ENCODE assay signal across 8 cellular contexts in the genomic region with DNA sequence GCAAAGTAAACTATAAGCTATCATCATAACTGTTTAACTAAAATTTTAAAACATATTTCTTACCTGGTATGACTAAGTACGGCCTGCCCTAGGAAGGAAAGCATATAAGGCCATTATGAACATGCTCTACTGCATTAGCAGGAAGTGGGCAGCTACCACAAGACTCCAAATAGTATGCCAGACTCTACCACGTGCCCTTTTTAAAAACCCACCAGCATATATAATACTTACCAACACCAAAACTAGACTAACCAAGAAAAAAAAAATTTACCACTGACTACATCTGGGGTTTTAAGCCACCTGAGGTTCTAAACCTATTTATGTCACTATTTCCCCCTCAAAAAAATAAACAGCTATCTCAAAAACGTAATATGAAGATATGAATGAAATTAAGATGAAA. TPM values are rescaled to one million over a fixed set of nuclear protein-coding genes. Genes with fewer than 3 reads are reported as not detected.
DNase-seq lines count a peak whose midpoint lies in the region; ATAC-seq and TF ChIP-seq lines count a peak whose summit lies in the region.

No MANE protein-coding gene starts in this region.

- H3K4ac ChIP-seq in neuronal stem cell (ENCODE audit: low read length), result no peak overlapping the region

- CTCF ChIA-PET in CD8-positive, alpha-beta memory T cell (lab: Charles Lee), result interaction anchor here (1.0 to 1.2 kb wide), 2 partner anchors 29 to 105 kb away, joined by 5 to 6 read pairs; no protein-coding TSS in a partner anchor
- CTCF ChIA-PET in activated CD8-positive, alpha-beta T cell treated with anti-CD3 and anti-CD28 coated beads for 36 hours (lab: Charles Lee), result interaction anchor here (1.0 to 1.1 kb wide), 2 partner anchors 105 to 130 kb away, joined by 3 read pairs; no protein-coding TSS in a partner anchor

- no peak overlapping the region for H3K14ac ChIP-seq in neuronal stem cell (ENCODE audit: low read length)

- no peaks in the 10 kb centered on the region for H3K9me3 Mint-ChIP-seq in CD8-positive, alpha-beta memory T cell
- H3K9me3 Mint-ChIP-seq in activated CD8-positive, alpha-beta T cell treated with anti-CD3 and anti-CD28 coated beads for 36 hours, result no peaks in the 10 kb centered on the region

- POLR2A ChIA-PET in CD8-positive, alpha-beta memory T cell (lab: Charles Lee), result interaction anchor here (0.7 to 3.4 kb wide), 2 partner anchors 23 to 30 kb away, joined by 3 to 29 read pairs; partner anchors contain the start of gene NUDCD3
- POLR2A ChIA-PET in activated CD8-positive, alpha-beta T cell treated with anti-CD3 and anti-CD28 coated beads for 36 hours (lab: Charles Lee), result interaction anchor here (0.8 to 2.9 kb wide), 3 partner anchors 10 to 30 kb away, joined by 3 to 24 read pairs (median 4); partner anchors contain the start of gene NUDCD3

- no CpG with 5 or more reads among the region's 3 CpGs for WGBS in neuronal stem cell (ENCODE audit: extremely low coverage in 2 of 2, insufficient read length in 2 of 2, insufficient replicate concordance in 1 of 2), 2 donors

- H3K4me1 ChIP-seq in CD8-positive, alpha-beta memory T cell (ENCODE audit: insufficient read depth, low read length), result peaks cover 51% of the 10 kb centered on the region
- peaks cover 0 to 2% of the 10 kb centered on the region in 2 donors for H3K4me1 ChIP-seq in neuronal stem cell (ENCODE audit: control insufficient read depth in 2 of 2, insufficient read depth in 1 of 2, low read depth in 1 of 2, low read length in 2 of 2)

- ATAC-seq in GM19452 (IDR thresholded peaks at IDR 0.05; ENCODE audit: unreplicated experiment) (peak; percentile 96), HG03442 (IDR thresholded peaks at IDR 0.05; ENCODE audit: unreplicated experiment) (peak; percentile 93)
- peak; percentile 83 for ATAC-seq in activated CD8-positive, alpha-beta T cell treated with anti-CD3 and anti-CD28 coated beads for 36 hours

- H3K27me3 Mint-ChIP-seq in CD8-positive, alpha-beta memory T cell, result no peaks in the 10 kb centered on the region
- no peaks in the 10 kb centered on the region for H3K27me3 Mint-ChIP-seq in activated CD8-positive, alpha-beta T cell treated with anti-CD3 and anti-CD28 coated beads for 36 hours

- no peak overlapping the region for H2BK12ac ChIP-seq in neuronal stem cell (ENCODE audit: low read length)

- H2BK120ac ChIP-seq in neuronal stem cell (ENCODE audit: low read depth, low read length), result no peak overlapping the region

- H4K91ac ChIP-seq in neuronal stem cell (ENCODE audit: low read depth, low read length, poor library complexity), result no peak overlapping the region

- H3K9ac ChIP-seq in neuronal stem cell (ENCODE audit: low read depth, low read length, poor library complexity), result no peak overlapping the region

- intact Hi-C loops in activated CD8-positive, alpha-beta T cell treated with anti-CD3 and anti-CD28 coated beads for 36 hours (cut with micrococcal nuclease), result loop anchor here (5.0 kb wide), 1 partner anchor 33 kb away; no protein-coding TSS in a partner anchor

- peak overlapping the region; percentile 40 to 91 (median 84) for H3K27ac Mint-ChIP-seq in CD8-positive, alpha-beta memory T cell
- H3K27ac Mint-ChIP-seq in activated CD8-positive, alpha-beta T cell treated with anti-CD3 and anti-CD28 coated beads for 36 hours, result peak overlapping the region; percentile 98

- H3K36me3 ChIP-seq in CD8-positive, alpha-beta memory T cell (ENCODE audit: insufficient read depth, low read length), result no peaks in the 10 kb centered on the region
- H3K36me3 ChIP-seq in neuronal stem cell (replicated peaks in 1 of 2; ENCODE audit: control insufficient read depth in 2 of 2, insufficient read depth in 2 of 2, low read length in 2 of 2), result peaks cover 8 to 58% of the 10 kb centered on the region in 2 donors

- no peak overlapping the region for H3K27ac ChIP-seq in CD8-positive, alpha-beta memory T cell (ENCODE audit: low read depth, low read length)
- no peak overlapping the region for H3K27ac ChIP-seq in neuronal stem cell (replicated peaks; ENCODE audit: low read length)

- no peak overlapping the region for H2AFZ ChIP-seq in neuronal stem cell (ENCODE audit: low read length)

- H4K8ac ChIP-seq in neuronal stem cell (ENCODE audit: low read depth, low read length), result no peak overlapping the region

- H2AK5ac ChIP-seq in neuronal stem cell (ENCODE audit: low read depth, low read length), result no peak overlapping the region

- H3K9me3 ChIP-seq in CD8-positive, alpha-beta memory T cell (ENCODE audit: low read length), result no peaks in the 10 kb centered on the region
- no peaks in the 10 kb centered on the region for H3K9me3 ChIP-seq in neuronal stem cell (replicated peaks in 1 of 2; ENCODE audit: control insufficient read depth in 2 of 2, insufficient read depth in 1 of 2, low read depth in 1 of 2, low read length in 2 of 2)

- no peaks in the 10 kb centered on the region for H3K27me3 ChIP-seq in CD8-positive, alpha-beta memory T cell (ENCODE audit: insufficient read depth, low read length, poor library complexity, severe bottlenecking)
- no peaks in the 10 kb centered on the region for H3K27me3 ChIP-seq in neuronal stem cell (ENCODE audit: control insufficient read depth in 3 of 3, insufficient read depth in 3 of 3, low read depth in 1 of 3, low read length in 3 of 3)

- no peak overlapping the region for H2BK5ac ChIP-seq in neuronal stem cell (ENCODE audit: low read length)

- no peak overlapping the region for H3K18ac ChIP-seq in neuronal stem cell (ENCODE audit: low read length)

- DNase-seq in CD8-positive, alpha-beta memory T cell, result peak; percentile 53 to 90 (median 81)
- DNase-seq in activated CD8-positive, alpha-beta T cell treated with anti-CD3 and anti-CD28 coated beads for 36 hours, result peak; percentile 85
- peak; percentile 10 for DNase-seq in stimulated activated CD8-positive, alpha-beta memory T cell treated with anti-CD3 and anti-CD28 coated beads, Interleukin-12 subunit alpha, Interleukin-12 subunit beta, amount 100 ng/mL, for 4 hours (ENCODE audit: low read depth)
- no peak for DNase-seq in NCI-H2081 treated with DMSO at 0.1 percent for 48 hours (lab: John Stamatoyannopoulos, UW)
- DNase-seq in neuronal stem cell (ENCODE audit: low spot score), result no peak
- no peak for DNase-seq in SHP77 treated with DMSO at 0.1 percent for 48 hours (lab: John Stamatoyannopoulos, UW)

- peaks cover 6% of the 10 kb centered on the region for H3K79me1 ChIP-seq in neuronal stem cell (ENCODE audit: low read depth, low read length)

- peak overlapping the region; percentile 53 for H3K4me3 ChIP-seq in CD8-positive, alpha-beta memory T cell (ENCODE audit: low read length)
- no peak overlapping the region for H3K4me3 ChIP-seq in neuronal stem cell (ENCODE audit: low read length in 2 of 2)

- peaks cover 63 to 89% (median 87%) of the 10 kb centered on the region in 3 donors for H3K4me1 Mint-ChIP-seq in CD8-positive, alpha-beta memory T cell
- H3K4me1 Mint-ChIP-seq in activated CD8-positive, alpha-beta T cell treated with anti-CD3 and anti-CD28 coated beads for 36 hours (ENCODE audit: low read depth), result peaks cover 68% of the 10 kb centered on the region

- no peak for TF ChIP-seq CTCF in activated CD8-positive, alpha-beta T cell treated with anti-CD3 and anti-CD28 coated beads for 36 hours (IDR thresholded peaks at IDR 0.05)

- no peak overlapping the region for H3K4me2 ChIP-seq in neuronal stem cell (ENCODE audit: insufficient read depth, low read length, poor library complexity, severe bottlenecking)

- no peak overlapping the region for H3K23ac ChIP-seq in neuronal stem cell (ENCODE audit: low read depth, low read length, poor library complexity)

- H2BK15ac ChIP-seq in neuronal stem cell (ENCODE audit: low read length), result no peak overlapping the region

- H3K4me3 Mint-ChIP-seq in CD8-positive, alpha-beta memory T cell, result peak overlapping the region; percentile 41 to 78 (median 53)
- H3K4me3 Mint-ChIP-seq in activated CD8-positive, alpha-beta T cell treated with anti-CD3 and anti-CD28 coated beads for 36 hours, result peak overlapping the region; percentile 67

- H3K36me3 Mint-ChIP-seq in CD8-positive, alpha-beta memory T cell, result peaks cover 4 to 47% (median 17%) of the 10 kb centered on the region in 3 donors
- peaks cover 57% of the 10 kb centered on the region for H3K36me3 Mint-ChIP-seq in activated CD8-positive, alpha-beta T cell treated with anti-CD3 and anti-CD28 coated beads for 36 hours (ENCODE audit: low read depth)

RNA-seq across cellular contexts. Expression of gene NUDCD3, which starts 30.1 kb away (rescaled TPM):
- 10 to 100 TPM; 98.8 to 99.5 TPM for total RNA-seq in CD8-positive, alpha-beta memory T cell
- polyA plus RNA-seq in CD8-positive, alpha-beta memory T cell, result 72.0 TPM
- 100 to 1,000 TPM; 102 to 107 TPM for total RNA-seq in activated CD8-positive, alpha-beta T cell treated with anti-CD3 and anti-CD28 coated beads for 36 hours
- polyA plus RNA-seq in neuronal stem cell (2013, experiment 1 of 2), result 37.7 TPM
- polyA plus RNA-seq in neuronal stem cell (2013, experiment 2 of 2), result 37.7 TPM

Comparison
In these comparisons a context has a peak if more than half of its experiments do, and no peak if none do; other contexts are left out.
1. DNase-seq: peak in CD8-positive, alpha-beta memory T cell (5 of 5), activated CD8-positive, alpha-beta T cell treated with anti-CD3 and anti-CD28 coated beads for 36 hours (single experiment) and stimulated activated CD8-positive, alpha-beta memory T cell treated with anti-CD3 and anti-CD28 coated beads, Interleukin-12 subunit alpha, Interleukin-12 subunit beta, amount 100 ng/mL, for 4 hours (single experiment); none in NCI-H2081 treated with DMSO at 0.1 percent for 48 hours (single experiment), neuronal stem cell (single experiment) and SHP77 treated with DMSO at 0.1 percent for 48 hours (single experiment).
2. Peak in every context shown above with its lines, with median percentiles within 50 percentile points of each other: ATAC-seq.